Comparison of ENCODE assay signal across 10 cellular contexts in the genomic region with DNA sequence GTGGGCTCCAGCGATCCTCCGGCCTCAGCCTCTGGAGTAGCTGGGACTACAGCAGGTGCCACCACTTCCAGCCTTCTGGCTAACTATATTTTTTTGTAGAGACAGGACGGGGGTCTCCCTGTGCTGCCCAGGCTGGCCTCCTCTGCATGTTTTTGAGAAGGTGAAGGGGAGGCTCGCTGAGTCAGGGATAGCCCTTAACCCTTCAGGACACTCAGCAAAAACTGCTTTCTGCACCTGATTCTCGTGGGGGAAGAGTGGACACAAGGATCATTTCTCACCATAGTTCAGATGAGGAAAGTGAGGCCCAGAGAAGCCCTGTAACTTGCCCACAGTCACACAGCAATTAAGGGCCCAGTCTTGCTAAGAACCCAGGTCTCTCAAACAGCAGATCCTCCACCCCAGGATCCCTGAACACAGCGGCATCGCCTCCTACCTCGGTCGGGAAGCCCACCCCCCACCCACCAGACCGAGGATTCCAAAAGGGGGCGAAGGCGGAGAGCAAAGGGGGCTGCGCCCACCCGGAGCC. TPM values are rescaled to one million over a fixed set of nuclear protein-coding genes. Genes with fewer than 3 reads are reported as not detected.
DNase-seq lines count a peak whose midpoint lies in the region; TF ChIP-seq lines count a peak whose summit lies in the region.
"Had no signal": no experiment of that assay in that cellular context is flagged by ENCODE, and none has a peak within 500 bp of the region (broad histone marks: within the 10 kb centered on the region; RNA-seq: fewer than 3 reads in every experiment).

No MANE protein-coding gene starts in this region.

- H3K4me1 ChIP-seq in mammary epithelial cell (ENCODE audit: insufficient read depth, low read length): peaks cover 20% of the 10 kb centered on the region
- H3K4me1 ChIP-seq: Caco-2 had no signal

- WGBS in mammary epithelial cell (ENCODE audit: low coverage, missing lambda C conversion rate): 51% methylated on average over 6 of the region's 14 CpGs

- H3K4me1 Mint-ChIP-seq in activated naive CD4-positive, alpha-beta T cell treated with anti-CD3 and anti-CD28 coated beads for 36 hours (ENCODE audit: low read depth): peaks cover 71% of the 10 kb centered on the region
- peaks cover 21% of the 10 kb centered on the region for H3K4me1 Mint-ChIP-seq in mesothelial cell of epicardium
- peaks cover 20% of the 10 kb centered on the region for H3K4me1 Mint-ChIP-seq in type B pancreatic cell (ENCODE audit: unreplicated experiment)

- no peaks in the 10 kb centered on the region for H4K20me1 ChIP-seq in mammary epithelial cell (ENCODE audit: insufficient read depth, low read length)

- TF ChIP-seq CTCF in mammary epithelial cell (conservative IDR thresholded peaks at IDR 0.05 in 1 of 2, IDR thresholded peaks at IDR 0.05 in 1 of 2; ENCODE audit: extremely low read depth in 1 of 2, insufficient read depth in 1 of 2, low read depth in 1 of 2, low read length in 2 of 2) (no peak), mesothelial cell of epicardium (IDR thresholded peaks at IDR 0.05; ENCODE audit: unreplicated experiment) (no peak), type B pancreatic cell (conservative IDR thresholded peaks at IDR 0.05) (no peak)

- in situ Hi-C loops in mammary epithelial cell (cut with MboI; ENCODE audit: low sequenced_read_pairs in 2 of 2): no loop called here

- no peak overlapping the region for H3K27ac ChIP-seq in mammary epithelial cell (ENCODE audit: insufficient read depth, low read depth, low read length)
- H3K27ac ChIP-seq: PC-9 had no signal

- no TSS peak for BruUV-seq in mammary epithelial cell (replicated peaks; lab: Mats Ljungman, UMichigan)

- no peaks in the 10 kb centered on the region for H3K36me3 ChIP-seq in mammary epithelial cell (ENCODE audit: insufficient read depth, low read length)

- H3K36me3 Mint-ChIP-seq in activated naive CD4-positive, alpha-beta T cell treated with anti-CD3 and anti-CD28 coated beads for 36 hours (ENCODE audit: low read depth): no peaks in the 10 kb centered on the region
- H3K36me3 Mint-ChIP-seq in mesothelial cell of epicardium (no peaks in the 10 kb centered on the region), type B pancreatic cell (no peaks in the 10 kb centered on the region)

- H2AFZ ChIP-seq in mammary epithelial cell (ENCODE audit: low read depth, low read length): peak overlapping the region; percentile 67
- H2AFZ ChIP-seq: PC-9 had no signal

- no peak overlapping the region for H3K4me3 ChIP-seq in mammary epithelial cell (replicated peaks in 1 of 3; ENCODE audit: insufficient read depth in 1 of 3, low read depth in 2 of 3, low read length in 3 of 3)
- H3K4me3 ChIP-seq: PC-9 had no signal

- no peaks in the 10 kb centered on the region for H3K9me3 ChIP-seq in mammary epithelial cell (replicated peaks; ENCODE audit: insufficient read depth, low read length)
- H3K9me3 ChIP-seq: Caco-2 had no signal

- no peak overlapping the region for H3K27ac Mint-ChIP-seq in activated naive CD4-positive, alpha-beta T cell treated with anti-CD3 and anti-CD28 coated beads for 36 hours
- no peak overlapping the region for H3K27ac Mint-ChIP-seq in mesothelial cell of epicardium
- no peak overlapping the region for H3K27ac Mint-ChIP-seq in type B pancreatic cell

- no peaks in the 10 kb centered on the region for H3K27me3 Mint-ChIP-seq in activated naive CD4-positive, alpha-beta T cell treated with anti-CD3 and anti-CD28 coated beads for 36 hours (ENCODE audit: low read depth)
- H3K27me3 Mint-ChIP-seq in mesothelial cell of epicardium (ENCODE audit: low read depth): peaks cover 15% of the 10 kb centered on the region
- H3K27me3 Mint-ChIP-seq in type B pancreatic cell: peaks cover 44% of the 10 kb centered on the region

- no peaks in the 10 kb centered on the region for H3K9me3 Mint-ChIP-seq in activated naive CD4-positive, alpha-beta T cell treated with anti-CD3 and anti-CD28 coated beads for 36 hours
- no peaks in the 10 kb centered on the region for H3K9me3 Mint-ChIP-seq in mesothelial cell of epicardium
- no peaks in the 10 kb centered on the region for H3K9me3 Mint-ChIP-seq in type B pancreatic cell

- peak overlapping the region; percentile 40 for H3K4me3 Mint-ChIP-seq in activated naive CD4-positive, alpha-beta T cell treated with anti-CD3 and anti-CD28 coated beads for 36 hours
- H3K4me3 Mint-ChIP-seq in mesothelial cell of epicardium (peak overlapping the region; percentile 58), type B pancreatic cell (peak overlapping the region; percentile 52)

- peak overlapping the region; percentile 70 for H3K4me2 ChIP-seq in mammary epithelial cell (ENCODE audit: insufficient read depth, low read depth, low read length)
- H3K4me2 ChIP-seq: PC-9 had no signal

- no peak overlapping the region for H3K9ac ChIP-seq in mammary epithelial cell (ENCODE audit: insufficient read depth, low read length)

- CTCF ChIA-PET in activated naive CD4-positive, alpha-beta T cell treated with anti-CD3 and anti-CD28 coated beads for 36 hours (lab: Charles Lee): interaction anchor here (1.5 kb wide), 1 partner anchor 11 kb away, joined by 3 read pairs; no protein-coding TSS in a partner anchor
- CTCF ChIA-PET in mammary epithelial cell (lab: Charles Lee; ENCODE audit: low non-redundant PET): no interaction called here

- intact Hi-C loops in activated naive CD4-positive, alpha-beta T cell treated with anti-CD3 and anti-CD28 coated beads for 36 hours (cut with micrococcal nuclease): loop anchor here (2.0 kb wide), 1 partner anchor 25 kb away; no protein-coding TSS in a partner anchor
- intact Hi-C loops in mammary epithelial cell (cut with micrococcal nuclease): no loop called here

- TF ChIP-seq POLR2A in erythroblast (IDR thresholded peaks at IDR 0.05; ENCODE audit: low read length): no peak

- no peaks in the 10 kb centered on the region for H3K27me3 ChIP-seq in mammary epithelial cell (ENCODE audit: insufficient read depth, low read length)

- peak; percentile 19 for DNase-seq in activated naive CD4-positive, alpha-beta T cell treated with anti-CD3 and anti-CD28 coated beads for 36 hours
- no peak for DNase-seq in activated naive CD4-positive, alpha-beta T cell (lab: John Stamatoyannopoulos, UW)
- DNase-seq in mammary epithelial cell: no peak
- no peak for DNase-seq in mesothelial cell of epicardium (ENCODE audit: low spot score in 2 of 2, unreplicated experiment in 2 of 2)
- no peak for DNase-seq in type B pancreatic cell (ENCODE audit: extremely low spot score, unreplicated experiment)
- no peak for DNase-seq in nucleus accumbens (lab: John Stamatoyannopoulos, UW)
- DNase-seq in erythroblast (lab: John Stamatoyannopoulos, UW): no peak
- no peak for DNase-seq in NCI-H446 treated with DMSO at 0.1 percent for 48 hours (lab: John Stamatoyannopoulos, UW)
- DNase-seq: Caco-2 had no signal

- dilution Hi-C loops in mammary epithelial cell (cut with HindIII; ENCODE audit: low sequenced_read_pairs): no loop called here

- H3K79me2 ChIP-seq in mammary epithelial cell (ENCODE audit: insufficient read depth, low read length): no peaks in the 10 kb centered on the region

RNA-seq across cellular contexts. Expression of a gene that starts 1.3 kb away (rescaled TPM):
- under 1 TPM; 0.10 to 0.14 TPM for total RNA-seq in activated naive CD4-positive, alpha-beta T cell treated with anti-CD3 and anti-CD28 coated beads for 36 hours
- under 1 TPM; 0.50 to 0.56 TPM for total RNA-seq in mammary epithelial cell
- 0.06 TPM for polyA plus RNA-seq in mammary epithelial cell
- not detected for polyA minus RNA-seq in mammary epithelial cell
- 0.11 to 0.53 TPM (median 0.20 TPM) in 3 replicates for total RNA-seq in mesothelial cell of epicardium
- total RNA-seq in type B pancreatic cell (ENCODE audit: low replicate concordance): not detected in 2 replicates
- total RNA-seq: Caco-2, PC-9 had no signal

RNA-seq across cellular contexts. Expression of a gene that starts 29.8 kb away (rescaled TPM):
- 10 to 100 TPM in 1 of 2 experiments, 1 to 10 TPM in 1; 7.7 to 10.1 TPM for total RNA-seq in activated naive CD4-positive, alpha-beta T cell treated with anti-CD3 and anti-CD28 coated beads for 36 hours
- total RNA-seq in mammary epithelial cell (10 to 100 TPM; 35.3 to 51.8 TPM), mesothelial cell of epicardium (71.4 to 73.5 TPM (median 72.1 TPM) in 3 replicates), type B pancreatic cell (ENCODE audit: low replicate concordance) (49.3 and 61.0 TPM in 2 replicates)
- polyA plus RNA-seq in mammary epithelial cell: 8.0 TPM
- polyA minus RNA-seq in mammary epithelial cell: 21.4 TPM

RNA-seq across cellular contexts. Expression of a gene that starts 38.3 kb away (rescaled TPM):
- total RNA-seq in activated naive CD4-positive, alpha-beta T cell treated with anti-CD3 and anti-CD28 coated beads for 36 hours: 100 to 1,000 TPM; 115 to 125 TPM
- 10 to 100 TPM in 1 of 2 donors, 1 to 10 TPM in 1; 6.5 to 14.7 TPM for total RNA-seq in mammary epithelial cell
- 3.4 TPM for polyA plus RNA-seq in mammary epithelial cell
- polyA minus RNA-seq in mammary epithelial cell: not detected
- total RNA-seq in mesothelial cell of epicardium: 419 to 500 TPM (median 425 TPM) in 3 replicates
- 62.2 and 136 TPM in 2 replicates for total RNA-seq in type B pancreatic cell (ENCODE audit: low replicate concordance)
